In genomic region chr15:57751177-57751800, GRCh38 we compare ENCODE assay signal across 8 cellular contexts. TPM values are rescaled to one million over a fixed set of nuclear protein-coding genes. Genes with fewer than 3 reads are reported as not detected.
DNase-seq lines count a peak whose midpoint lies in the region; FAIRE-seq and TF ChIP-seq lines count a peak whose summit lies in the region.

No MANE protein-coding gene starts in this region.

- no peak overlapping the region for H3K27ac ChIP-seq in mammary epithelial cell (ENCODE audit: insufficient read depth, low read depth, low read length)
- no peak overlapping the region for H3K27ac ChIP-seq in liver (ENCODE audit: low read depth in 1 of 2, low read length in 2 of 2)

- 17% methylated on average over 3 of the region's 3 CpGs for WGBS in mammary epithelial cell (ENCODE audit: low coverage, missing lambda C conversion rate)
- WGBS in liver = 40% methylated on average over 3 of the region's 3 CpGs

- H3K9me3 ChIP-seq in mammary epithelial cell (replicated peaks; ENCODE audit: insufficient read depth, low read length) (no peaks in the 10 kb centered on the region), liver (ENCODE audit: control insufficient read depth in 4 of 4, low read length in 3 of 4) (no peaks in the 10 kb centered on the region)

- no TSS peak for BruUV-seq in mammary epithelial cell (replicated peaks; lab: Mats Ljungman, UMichigan)

- CTCF ChIA-PET in BJ (lab: Yijun Ruan, JAX) = interaction anchor here (0.7 to 14.2 kb wide), 29 partner anchors 10 to 1507 kb away, joined by 3 to 230 read pairs (median 4); partner anchors contain the start of genes ALDH1A2 and POLR2M
- CTCF ChIA-PET in mammary epithelial cell (lab: Charles Lee; ENCODE audit: low non-redundant PET) = interaction anchor here (0.5 to 1.1 kb wide), 14 partner anchors 17 to 663 kb away, joined by 3 to 90 read pairs (median 4); no protein-coding TSS in a partner anchor

- no peak overlapping the region for H3K4me2 ChIP-seq in mammary epithelial cell (ENCODE audit: insufficient read depth, low read depth, low read length)

- H3K27me3 ChIP-seq in BJ (ENCODE audit: control insufficient read depth, insufficient read depth, low read length) (no peaks in the 10 kb centered on the region), mammary epithelial cell (ENCODE audit: insufficient read depth, low read length) (no peaks in the 10 kb centered on the region), liver (ENCODE audit: control insufficient read depth in 4 of 4, insufficient read depth in 4 of 4, low read length in 3 of 4) (no peaks in the 10 kb centered on the region)

- in situ Hi-C loops in mammary epithelial cell (cut with MboI; ENCODE audit: low sequenced_read_pairs in 2 of 2) = loop anchor here (5.0 to 10.0 kb wide), 3 partner anchors 111 to 434 kb away; partner anchors contain the start of gene ALDH1A2 (in 1 of the 2)

- no peak overlapping the region for H3K9ac ChIP-seq in mammary epithelial cell (ENCODE audit: insufficient read depth, low read length)
- no peak overlapping the region for H3K9ac ChIP-seq in liver (ENCODE audit: low read depth in 1 of 2, low read length in 2 of 2)

- no peak overlapping the region for H2AFZ ChIP-seq in mammary epithelial cell (ENCODE audit: low read depth, low read length)

- peak; percentile 72 to 73 for TF ChIP-seq RAD21 in liver (IDR thresholded peaks at IDR 0.05)

- POLR2A ChIA-PET in BJ (lab: Charles Lee) = no interaction called here

- H3K4me1 ChIP-seq in mammary epithelial cell (ENCODE audit: insufficient read depth, low read length) = no peaks in the 10 kb centered on the region
- H3K4me1 ChIP-seq in liver (ENCODE audit: control insufficient read depth in 4 of 4, insufficient read depth in 4 of 4, low read length in 3 of 4) = no peaks in the 10 kb centered on the region

- H3K36me3 ChIP-seq in BJ (ENCODE audit: control insufficient read depth, insufficient read depth, low read length) (no peaks in the 10 kb centered on the region), mammary epithelial cell (ENCODE audit: insufficient read depth, low read length) (no peaks in the 10 kb centered on the region), liver (ENCODE audit: control insufficient read depth in 4 of 4, insufficient read depth in 3 of 4, low read depth in 1 of 4, low read length in 3 of 4) (no peaks in the 10 kb centered on the region)

- no peaks in the 10 kb centered on the region for H4K20me1 ChIP-seq in mammary epithelial cell (ENCODE audit: insufficient read depth, low read length)

- H3K4me3 ChIP-seq in BJ (ENCODE audit: low read depth, low read length) = no peak overlapping the region
- no peak overlapping the region for H3K4me3 ChIP-seq in mammary epithelial cell (replicated peaks in 1 of 3; ENCODE audit: insufficient read depth in 1 of 3, low read depth in 2 of 3, low read length in 3 of 3)
- no peak overlapping the region for H3K4me3 ChIP-seq in liver (ENCODE audit: low read depth in 1 of 3, low read length in 3 of 3)

- dilution Hi-C loops in mammary epithelial cell (cut with HindIII; ENCODE audit: low sequenced_read_pairs) = no loop called here

- TF ChIP-seq CTCF in BJ (IDR thresholded peaks at IDR 0.05; ENCODE audit: insufficient read depth, low read depth, low read length) (peak; percentile 77), mammary epithelial cell (conservative IDR thresholded peaks at IDR 0.05 in 1 of 2, IDR thresholded peaks at IDR 0.05 in 1 of 2; ENCODE audit: extremely low read depth in 1 of 2, insufficient read depth in 1 of 2, low read depth in 1 of 2, low read length in 2 of 2) (peak; percentile 67 to 86), liver (IDR thresholded peaks at IDR 0.05; ENCODE audit: low read depth, low read length, missing input control) (peak; percentile 33)

- intact Hi-C loops in mammary epithelial cell (cut with micrococcal nuclease) = loop anchor here (1.0 to 10.0 kb wide), 6 partner anchors 84 to 431 kb away; no protein-coding TSS in a partner anchor

- FAIRE-seq in HTR-8/SVneo (lab: Jason Lieb, UNC) (no peak), GM19239 (lab: Jason Lieb, UNC) (no peak)

- DNase-seq in BJ (ENCODE audit: low read depth) (no peak), HTR-8/SVneo (ENCODE audit: insufficient read length, low spot score) (peak; percentile 42), mammary epithelial cell (peak; percentile 34), NCI-H187 (lab: John Stamatoyannopoulos, UW) (no peak), GDM1 (lab: John Stamatoyannopoulos, UW) (no peak), activated T-cell treated with anti-CD3 and anti-CD28 coated beads for 4 hours (no peak), GM19239 (ENCODE audit: insufficient read length, low spot score) (no peak)

- H3K79me2 ChIP-seq in mammary epithelial cell (ENCODE audit: insufficient read depth, low read length) = no peaks in the 10 kb centered on the region

TF ChIP-seq in liver, 16 proteins besides CTCF, POLR2A, EP300 and RAD21:
- TF ChIP-seq RXRA (IDR thresholded peaks at IDR 0.05) (no peak), JUND (IDR thresholded peaks at IDR 0.05) (no peak), HNF4A (conservative IDR thresholded peaks at IDR 0.05) (no peak), EGR1 (IDR thresholded peaks at IDR 0.05; ENCODE audit: low read depth in 2 of 2) (no peak), SP1 (IDR thresholded peaks at IDR 0.05) (no peak), NR2F2 (IDR thresholded peaks at IDR 0.05) (no peak), ATF3 (IDR thresholded peaks at IDR 0.05) (no peak), FOXA2 (IDR thresholded peaks at IDR 0.05) (no peak), REST (IDR thresholded peaks at IDR 0.05) (no peak), YY1 (IDR thresholded peaks at IDR 0.05) (no peak), GABPA (IDR thresholded peaks at IDR 0.05 in 1 of 2, conservative IDR thresholded peaks at IDR 0.05 in 1 of 2) (no peak), FOXA1 (IDR thresholded peaks at IDR 0.05) (no peak), TAF1 (conservative IDR thresholded peaks at IDR 0.05) (no peak), MAX (IDR thresholded peaks at IDR 0.05) (no peak), ZBTB33 (IDR thresholded peaks at IDR 0.05) (no peak), HNF4G (IDR thresholded peaks at IDR 0.05) (no peak)

RNA-seq across cellular contexts. Expression of gene POLR2M, which starts 44.8 kb away (rescaled TPM):
- polyA plus RNA-seq in BJ (2011; rRNA removed) (87.2 and 126 TPM in 2 replicates), mammary epithelial cell (51.3 TPM), liver (10 to 100 TPM in 1 of 2 donors, 1 to 10 TPM in 1; 7.8 to 54.9 TPM)
- 37.2 and 46.3 TPM in 2 replicates for polyA minus RNA-seq in BJ (2011; rRNA and poly(A)+ RNA removed)
- total RNA-seq in mammary epithelial cell (100 to 1,000 TPM in 1 of 2 donors, 10 to 100 TPM in 1; 82.9 to 109 TPM), liver (100 to 1,000 TPM in 1 of 2 donors, 10 to 100 TPM in 1; 32.2 to 230 TPM)
- polyA minus RNA-seq in mammary epithelial cell = 70.1 TPM

Comparison
In these comparisons a context has a peak if more than half of its experiments do, and no peak if none do; other contexts are left out.
1. DNase-seq: peak in HTR-8/SVneo (single experiment) and mammary epithelial cell (single experiment); none in BJ (single experiment), NCI-H187 (0 of 2), GDM1 (single experiment), activated T-cell treated with anti-CD3 and anti-CD28 coated beads for 4 hours (single experiment) and GM19239 (single experiment).
2. Peak in every context shown above with its lines, with median percentiles within 50 percentile points of each other: CTCF ChIP-seq.